Comparison of ENCODE assay signal across 11 cellular contexts in the genomic region with DNA sequence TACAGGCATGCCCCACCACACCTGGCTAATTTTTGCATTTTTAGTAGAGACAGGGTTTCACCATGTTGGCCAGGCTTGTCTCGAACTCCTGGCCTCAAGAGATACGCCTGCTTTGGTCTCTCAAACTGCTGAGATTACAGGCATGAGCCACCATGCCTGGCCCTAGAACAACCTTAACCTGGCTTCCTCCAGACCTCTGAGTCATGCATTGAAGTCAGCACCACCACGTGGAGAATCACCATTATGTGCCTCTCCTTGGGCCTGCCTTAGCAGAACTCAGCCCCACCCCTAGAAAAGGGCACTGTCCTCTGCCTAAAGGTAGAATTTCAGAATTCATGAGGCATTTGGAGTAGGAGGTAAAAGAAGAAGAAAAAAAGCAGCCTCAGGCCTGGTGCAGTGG. TPM values are rescaled to one million over a fixed set of nuclear protein-coding genes. Genes with fewer than 3 reads are reported as not detected.
DNase-seq lines count a peak whose midpoint lies in the region; ATAC-seq and TF ChIP-seq lines count a peak whose summit lies in the region.
"Had no signal": no experiment of that assay in that cellular context is flagged by ENCODE, and none has a peak within 500 bp of the region (broad histone marks: within the 10 kb centered on the region; RNA-seq: fewer than 3 reads in every experiment).

No MANE protein-coding gene starts in this region.

- no peak overlapping the region for H3K23ac ChIP-seq in trophoblast cell (ENCODE audit: low read length)

- no peak overlapping the region for H2AFZ ChIP-seq in trophoblast cell (ENCODE audit: insufficient read depth, low read length, poor library complexity)

- H3K79me1 ChIP-seq in trophoblast cell (ENCODE audit: low read length): peaks cover 4% of the 10 kb centered on the region

- H3K14ac ChIP-seq in trophoblast cell (ENCODE audit: low read length): no peak overlapping the region

- no peaks in the 10 kb centered on the region for H3K27me3 ChIP-seq in brain microvascular endothelial cell (replicated peaks)
- no peaks in the 10 kb centered on the region for H3K27me3 ChIP-seq in trophoblast cell (ENCODE audit: insufficient read depth, low read length)
- H3K27me3 ChIP-seq: body of pancreas, right lobe of liver had no signal

- H3K4me2 ChIP-seq in trophoblast cell (ENCODE audit: low read length): no peak overlapping the region

- no peak overlapping the region for H4K91ac ChIP-seq in trophoblast cell (ENCODE audit: low read depth, low read length)

- in situ Hi-C loops in brain microvascular endothelial cell (cut with HindIII; ENCODE audit: low pct_ligation_motif_present, low sequenced_read_pairs) (no loop called here), G401 (cut with HindIII; ENCODE audit: low sequenced_read_pairs) (no loop called here)

- no peak overlapping the region for H3K18ac ChIP-seq in trophoblast cell (ENCODE audit: low read length)

- no peak overlapping the region for H2AK5ac ChIP-seq in trophoblast cell (ENCODE audit: low read length)

- TF ChIP-seq CTCF in NB4 (IDR thresholded peaks at IDR 0.05; ENCODE audit: low read depth, low read length) (no peak), brain microvascular endothelial cell (IDR thresholded peaks at IDR 0.05; ENCODE audit: low read depth, low read length, missing control alignments) (no peak), GM20000 (IDR thresholded peaks at IDR 0.05; ENCODE audit: extremely low read depth, missing control alignments) (no peak)

- H2BK120ac ChIP-seq in trophoblast cell (ENCODE audit: insufficient read depth, low read length, poor library complexity): no peak overlapping the region

- no CpG with 5 or more reads among the region's 3 CpGs for WGBS in trophoblast cell (ENCODE audit: extremely low coverage, insufficient coverage, insufficient read length)

- no peak for TF ChIP-seq POLR2A in NB4 (IDR thresholded peaks at IDR 0.05; ENCODE audit: extremely low read depth, insufficient read length)

- ATAC-seq in HG03520 (IDR thresholded peaks at IDR 0.05; ENCODE audit: unreplicated experiment): no peak
- ATAC-seq: body of pancreas had no signal

- H3K9me3 ChIP-seq in trophoblast cell (ENCODE audit: insufficient read depth, low read depth, low read length): no peaks in the 10 kb centered on the region
- H3K9me3 ChIP-seq: body of pancreas, right lobe of liver had no signal

- H3K4me3 ChIP-seq in NB4 (ENCODE audit: low read depth, low read length) (no peak overlapping the region), brain microvascular endothelial cell (ENCODE audit: low read depth, low read length) (no peak overlapping the region), trophoblast cell (ENCODE audit: low read depth, low read length) (no peak overlapping the region)
- H3K4me3 ChIP-seq: body of pancreas, right lobe of liver had no signal

- H2BK12ac ChIP-seq in trophoblast cell (ENCODE audit: low read length): no peak overlapping the region

- peaks cover 5 to 7% of the 10 kb centered on the region in 2 experiments for H3K4me1 ChIP-seq in trophoblast cell (ENCODE audit: control insufficient read depth in 1 of 2, insufficient read depth in 2 of 2, low read length in 2 of 2)
- H3K4me1 ChIP-seq: body of pancreas, right lobe of liver had no signal

- H3K79me2 ChIP-seq in trophoblast cell (ENCODE audit: control insufficient read depth, insufficient read depth, low read length, poor library complexity): no peaks in the 10 kb centered on the region

- H3K4ac ChIP-seq in trophoblast cell (ENCODE audit: low read depth, low read length): no peak overlapping the region

- H3K36me3 ChIP-seq in brain microvascular endothelial cell (replicated peaks) (no peaks in the 10 kb centered on the region), trophoblast cell (ENCODE audit: control insufficient read depth in 1 of 2, insufficient read depth in 2 of 2, low read length in 2 of 2) (peaks cover 0 to 1% of the 10 kb centered on the region in 2 experiments)
- H3K36me3 ChIP-seq: right lobe of liver had no signal

- peak; percentile 15 for DNase-seq in activated T-cell treated with anti-CD3 and anti-CD28 coated beads for 24 hours (ENCODE audit: low read depth)
- no peak for DNase-seq in activated T-cell treated with anti-CD3 and anti-CD28 coated beads, Interleukin-2, amount 50 U/mL, for 1 hour
- peak; percentile 47 for DNase-seq in NB4 (ENCODE audit: low read depth)
- peak; percentile 38 for DNase-seq in brain microvascular endothelial cell
- peak; percentile 87 for DNase-seq in trophoblast cell
- no peak for DNase-seq in G401 (ENCODE audit: low spot score)
- no peak for DNase-seq in GM20000 (ENCODE audit: low spot score)
- DNase-seq: body of pancreas, NCI-H187, right lobe of liver had no signal

- H3K27ac ChIP-seq in brain microvascular endothelial cell (no peak overlapping the region), trophoblast cell (ENCODE audit: low read depth, low read length) (no peak overlapping the region)
- H3K27ac ChIP-seq: body of pancreas, right lobe of liver had no signal

- H4K12ac ChIP-seq in trophoblast cell (ENCODE audit: low read depth, low read length): no peak overlapping the region

- H3K9ac ChIP-seq in trophoblast cell (ENCODE audit: low read length): no peak overlapping the region

- H2BK5ac ChIP-seq in trophoblast cell (ENCODE audit: low read depth, low read length, poor library complexity): no peak overlapping the region

- H4K8ac ChIP-seq in trophoblast cell (ENCODE audit: low read depth, low read length): no peak overlapping the region

RNA-seq across cellular contexts. Expression of a gene that starts 49.0 kb away (rescaled TPM):
- 143 and 152 TPM in 2 replicates for polyA plus RNA-seq in trophoblast cell (2013)
- 14.5 and 33.7 TPM in 2 replicates for total RNA-seq in G401 (2014; rRNA removed; shearing (Covaris generic))

Comparison
In these comparisons a context has a peak if more than half of its experiments do, and no peak if none do; other contexts are left out.
1. DNase-seq: peak in activated T-cell treated with anti-CD3 and anti-CD28 coated beads for 24 hours (single experiment), NB4 (single experiment), brain microvascular endothelial cell (single experiment) and trophoblast cell (2 of 2); none in activated T-cell treated with anti-CD3 and anti-CD28 coated beads, Interleukin-2, amount 50 U/mL, for 1 hour (single experiment), G401 (single experiment) and GM20000 (single experiment).